ENCODE assay signal across 14 cellular contexts in genomic region chrX:108000751-108001150, GRCh38. TPM values are rescaled to one million over a fixed set of nuclear protein-coding genes. Genes with fewer than 3 reads are reported as not detected.
DNase-seq lines count a peak whose midpoint lies in the region; ATAC-seq, FAIRE-seq and TF ChIP-seq lines count a peak whose summit lies in the region.
"Had no signal": no experiment of that assay in that cellular context is flagged by ENCODE, and none has a peak within 500 bp of the region (broad histone marks: within the 10 kb centered on the region; RNA-seq: fewer than 3 reads in every experiment).

No MANE protein-coding gene starts in this region.

- DNase-seq in NCI-H345 (lab: John Stamatoyannopoulos, UW) (peak; percentile 81), prostate gland (ENCODE audit: low spot score) (peak; percentile 41), LoVo (ENCODE audit: low spot score) (no peak), HEK293T (ENCODE audit: extremely low spot score) (no peak), HT-29 (ENCODE audit: low spot score) (no peak), pancreas (no peak)
- DNase-seq: effector memory CD4-positive, alpha-beta T cell; transverse colon had no signal

- no peaks in the 10 kb centered on the region for H3K36me3 ChIP-seq in prostate gland
- H3K36me3 ChIP-seq in pancreas: no peaks in the 10 kb centered on the region
- H3K36me3 ChIP-seq: ascending aorta, transverse colon had no signal

- FAIRE-seq in pancreas (lab: Jason Lieb, UNC): no peak

- CTCF ChIA-PET in HEK293T (lab: Yijun Ruan, JAX): interaction anchor here (0.6 to 0.9 kb wide), 2 partner anchors 29 to 169 kb away, joined by 3 read pairs; no protein-coding TSS in a partner anchor

- no peaks in the 10 kb centered on the region for H3K9me3 ChIP-seq in prostate gland
- no peaks in the 10 kb centered on the region for H3K9me3 ChIP-seq in pancreas
- H3K9me3 ChIP-seq: ascending aorta, transverse colon had no signal

- WGBS in prostate gland: 80% methylated on average over 1 of the region's 2 CpGs
- 59 to 60% methylated on average over 2 of the region's 2 CpGs for WGBS in pancreas, 2 donors

- no peaks in the 10 kb centered on the region for H3K27me3 ChIP-seq in prostate gland (replicated peaks; ENCODE audit: insufficient read depth)
- peaks cover 0 to 23% (median 0%) of the 10 kb centered on the region in 4 donors for H3K27me3 ChIP-seq in pancreas
- H3K27me3 ChIP-seq: ascending aorta, transverse colon had no signal

- POLR2A ChIA-PET in HEK293T (lab: Yijun Ruan, JAX): no interaction called here

- peak; percentile 19 for ATAC-seq in GM19351 (IDR thresholded peaks at IDR 0.05; ENCODE audit: unreplicated experiment)
- peak; percentile 27 for ATAC-seq in HG03139 (IDR thresholded peaks at IDR 0.05; ENCODE audit: unreplicated experiment)
- no peak for ATAC-seq in pancreas

- no peak overlapping the region for H3K4me3 ChIP-seq in prostate gland
- H3K4me3 ChIP-seq in pancreas: no peak overlapping the region
- H3K4me3 ChIP-seq: ascending aorta, transverse colon had no signal

- no peak for TF ChIP-seq POLR2A in prostate gland (IDR thresholded peaks at IDR 0.05)

- H3K27ac ChIP-seq in prostate gland (no peak overlapping the region), pancreas (no peak overlapping the region)
- H3K27ac ChIP-seq: ascending aorta, transverse colon had no signal

- no peak for TF ChIP-seq CTCF in prostate gland (IDR thresholded peaks at IDR 0.05)
- no peak for TF ChIP-seq CTCF in pancreas (IDR thresholded peaks at IDR 0.05)

- H3K4me1 ChIP-seq in prostate gland (replicated peaks) (no peaks in the 10 kb centered on the region), pancreas (no peaks in the 10 kb centered on the region)
- H3K4me1 ChIP-seq: ascending aorta, transverse colon had no signal

- intact Hi-C loops in prostate gland (cut with DNase I) (no loop called here), pancreas (cut with DNase I) (no loop called here)

TF ChIP-seq in HEK293T, 16 proteins besides CTCF, POLR2A, EP300 and RAD21:
- no peak for TF ChIP-seq NFRKB (IDR thresholded peaks at IDR 0.05)
- no peak for TF ChIP-seq ELF4 (IDR thresholded peaks at IDR 0.05)
- TF ChIP-seq SUZ12 (IDR thresholded peaks at IDR 0.05): no peak

RNA-seq across cellular contexts. Expression of gene TEX13B, which starts 18.6 kb away (rescaled TPM):
- total RNA-seq in prostate gland (not detected), pancreas (not detected)
- not detected in 2 replicates for total RNA-seq in HT-29 (2014; rRNA removed; shearing (Covaris generic))
- polyA plus RNA-seq in pancreas: not detected
- total RNA-seq: ascending aorta, Calu3, liver, neural crest cell, transverse colon had no signal
- polyA plus RNA-seq: liver had no signal

RNA-seq across cellular contexts. Expression of gene VSIG1, which starts 44.1 kb away (rescaled TPM):
- total RNA-seq in prostate gland: 100 to 1,000 TPM in 1 of 2 donors, under 1 TPM in 1; 0.41 to 250 TPM
- total RNA-seq in HT-29 (2014; rRNA removed; shearing (Covaris generic)): 0.26 TPM in 1 of 2 replicates, not detected in the other
- 1 to 10 TPM in 1 of 6 donors, under 1 TPM in 2, not detected in 3; 0.16 to 1.8 (median 0.23) TPM for total RNA-seq in pancreas
- polyA plus RNA-seq in pancreas: under 1 TPM in 1 of 2 donors, not detected in 1; 0.05 TPM
- total RNA-seq: liver, neural crest cell had no signal
- polyA plus RNA-seq: liver had no signal

Comparison
In these comparisons a context has a peak if more than half of its experiments do, and no peak if none do; other contexts are left out.
1. ATAC-seq: peak in GM19351 (single experiment) and HG03139 (single experiment); none in pancreas (0 of 4).
2. DNase-seq: peak in NCI-H345 (single experiment) and prostate gland (single experiment); none in LoVo (single experiment), HEK293T (single experiment), HT-29 (single experiment) and pancreas (0 of 6).